In genomic region chr5:176700239-176700847, GRCh38 we compare ENCODE assay signal across 11 cellular contexts. TPM values are rescaled to one million over a fixed set of nuclear protein-coding genes. Genes with fewer than 3 reads are reported as not detected.
DNase-seq lines count a peak whose midpoint lies in the region; ATAC-seq, FAIRE-seq and TF ChIP-seq lines count a peak whose summit lies in the region.
"Had no signal": no experiment of that assay in that cellular context is flagged by ENCODE, and none has a peak within 500 bp of the region (broad histone marks: within the 10 kb centered on the region; RNA-seq: fewer than 3 reads in every experiment).

No MANE protein-coding gene starts in this region.

- H2AFZ ChIP-seq in mesenchymal stem cell (ENCODE audit: low read depth, low read length): no peak overlapping the region

- no peak overlapping the region for H3K18ac ChIP-seq in mesenchymal stem cell (ENCODE audit: low read depth in 1 of 2, low read length in 2 of 2)

- H3K27me3 ChIP-seq in H7 (ENCODE audit: control insufficient read depth, insufficient read depth, low read length) (no peaks in the 10 kb centered on the region), mesenchymal stem cell (ENCODE audit: control insufficient read depth in 1 of 2, insufficient read depth in 1 of 2, low read length in 2 of 2) (peaks cover 64 to 95% of the 10 kb centered on the region in 2 experiments)

- no peak overlapping the region for H3K4ac ChIP-seq in mesenchymal stem cell (ENCODE audit: low read depth in 1 of 2, low read length in 2 of 2)

- H3K27me3 Mint-ChIP-seq in activated naive CD4-positive, alpha-beta T cell treated with anti-CD3 and anti-CD28 coated beads, Interleukin-2, amount 10 ng/mL, durations not matched to agents 7 days and 5 days: peaks cover 74% of the 10 kb centered on the region

- H2BK5ac ChIP-seq in mesenchymal stem cell (ENCODE audit: low read depth, low read length, poor library complexity, severe bottlenecking): no peak overlapping the region

- CTCF ChIA-PET in activated naive CD4-positive, alpha-beta T cell treated with anti-CD3 and anti-CD28 coated beads, Interleukin-2, amount 10 ng/mL, durations not matched to agents 7 days and 5 days (lab: Charles Lee): interaction anchor here (1.0 to 1.9 kb wide), 2 partner anchors 10 to 39 kb away, joined by 3 to 4 read pairs; no protein-coding TSS in a partner anchor

- H3K4me2 ChIP-seq in mesenchymal stem cell (ENCODE audit: low read length, poor library complexity, severe bottlenecking): peak overlapping the region; percentile 41

- H4K8ac ChIP-seq in mesenchymal stem cell (ENCODE audit: low read length): no peak overlapping the region

- H2BK15ac ChIP-seq in mesenchymal stem cell (ENCODE audit: low read depth, poor library complexity, severe bottlenecking): no peak overlapping the region

- no peaks in the 10 kb centered on the region for H3K9me3 ChIP-seq in mesenchymal stem cell (ENCODE audit: control insufficient read depth, low read length)
- H3K9me3 ChIP-seq: mucosa of descending colon had no signal

- H3K23ac ChIP-seq in mesenchymal stem cell (ENCODE audit: low read length in 2 of 2): no peak overlapping the region

- no peak overlapping the region for H2BK120ac ChIP-seq in mesenchymal stem cell (ENCODE audit: low read depth, low read length)

- H3K4me1 ChIP-seq in mesenchymal stem cell (ENCODE audit: control insufficient read depth, insufficient read depth, low read depth, low read length): no peaks in the 10 kb centered on the region

- TF ChIP-seq CTCF in D721Med (IDR thresholded peaks at IDR 0.05; ENCODE audit: insufficient read depth, missing control alignments): peak; percentile 45

- ATAC-seq in activated CD4-positive, CD25-positive, alpha-beta regulatory T cell treated with anti-CD3 and anti-CD28 coated beads, Interleukin-2, amount 50 U/mL, for 24 hours: no peak
- no peak for ATAC-seq in HG03139 (IDR thresholded peaks at IDR 0.05; ENCODE audit: unreplicated experiment)
- ATAC-seq: mucosa of descending colon had no signal

- no peak overlapping the region for H4K91ac ChIP-seq in mesenchymal stem cell (ENCODE audit: low read length)

- no peak overlapping the region for H3K14ac ChIP-seq in mesenchymal stem cell (ENCODE audit: low read length in 2 of 2)

- no peak overlapping the region for H2AK5ac ChIP-seq in mesenchymal stem cell (ENCODE audit: low read length, severe bottlenecking)

- H3K79me1 ChIP-seq in mesenchymal stem cell (replicated peaks; ENCODE audit: low read length, poor library complexity, severe bottlenecking): no peaks in the 10 kb centered on the region

- no peak overlapping the region for H3K27ac ChIP-seq in mesenchymal stem cell (ENCODE audit: low read length, poor library complexity, severe bottlenecking)

- H3K9me3 Mint-ChIP-seq in activated naive CD4-positive, alpha-beta T cell treated with anti-CD3 and anti-CD28 coated beads, Interleukin-2, amount 10 ng/mL, durations not matched to agents 7 days and 5 days: no peaks in the 10 kb centered on the region
- H3K9me3 Mint-ChIP-seq: dendritic cell treated with granulocyte-macrophage colony-stimulating factor and Interleukin-4, amounts not matched to agents 40 ng/mL and 50 ng/mL, for 4 days had no signal

- no peak overlapping the region for H3K27ac Mint-ChIP-seq in activated naive CD4-positive, alpha-beta T cell treated with anti-CD3 and anti-CD28 coated beads, Interleukin-2, amount 10 ng/mL, durations not matched to agents 7 days and 5 days
- H3K27ac Mint-ChIP-seq: dendritic cell treated with granulocyte-macrophage colony-stimulating factor and Interleukin-4, amounts not matched to agents 40 ng/mL and 50 ng/mL, for 4 days had no signal

- no peaks in the 10 kb centered on the region for H3K36me3 Mint-ChIP-seq in activated naive CD4-positive, alpha-beta T cell treated with anti-CD3 and anti-CD28 coated beads, Interleukin-2, amount 10 ng/mL, durations not matched to agents 7 days and 5 days

- H3K4me3 Mint-ChIP-seq in activated naive CD4-positive, alpha-beta T cell treated with anti-CD3 and anti-CD28 coated beads, Interleukin-2, amount 10 ng/mL, durations not matched to agents 7 days and 5 days: no peak overlapping the region
- H3K4me3 Mint-ChIP-seq: dendritic cell treated with granulocyte-macrophage colony-stimulating factor and Interleukin-4, amounts not matched to agents 40 ng/mL and 50 ng/mL, for 4 days had no signal

- no peaks in the 10 kb centered on the region for H3K36me3 ChIP-seq in H7 (replicated peaks; ENCODE audit: control insufficient read depth, insufficient read depth, low read length)
- no peaks in the 10 kb centered on the region for H3K36me3 ChIP-seq in mesenchymal stem cell (ENCODE audit: control insufficient read depth in 1 of 2, insufficient read depth in 2 of 2, low read depth in 1 of 2, low read length in 2 of 2)

- H3K4me1 Mint-ChIP-seq in activated naive CD4-positive, alpha-beta T cell treated with anti-CD3 and anti-CD28 coated beads, Interleukin-2, amount 10 ng/mL, durations not matched to agents 7 days and 5 days: no peaks in the 10 kb centered on the region

- no peak overlapping the region for H3K9ac ChIP-seq in mesenchymal stem cell (ENCODE audit: low read length)

- no peak for FAIRE-seq in D721Med (lab: Jason Lieb, UNC)

- DNase-seq in D721Med (ENCODE audit: insufficient read length, low spot score) (peak; percentile 57), H7 (peak; percentile 90), mesenchymal stem cell (no peak), NCI-H2196 treated with DMSO at 0.1 percent for 48 hours (lab: John Stamatoyannopoulos, UW; ENCODE audit: unreplicated experiment) (no peak), cerebellar cortex (ENCODE audit: low spot score) (no peak)
- peak; percentile 27 for DNase-seq in activated naive CD4-positive, alpha-beta T cell treated with anti-CD3 and anti-CD28 coated beads, Interleukin-2, amount 10 ng/mL, durations not matched to agents 7 days and 5 days
- DNase-seq: T-helper 9 cell had no signal

- no peak overlapping the region for H3K4me3 ChIP-seq in H7 (ENCODE audit: insufficient read depth, low read depth, low read length)
- H3K4me3 ChIP-seq in mesenchymal stem cell (ENCODE audit: insufficient read depth in 1 of 2, low read depth in 1 of 2, low read length in 2 of 2): no peak overlapping the region
- H3K4me3 ChIP-seq: mucosa of descending colon had no signal

- H2BK12ac ChIP-seq in mesenchymal stem cell (ENCODE audit: low read length in 2 of 2): no peak overlapping the region

- WGBS in mesenchymal stem cell: 34% methylated on average over 12 of the region's 16 CpGs

RNA-seq across cellular contexts. Expression of gene TSPAN17, which starts 53.1 kb away (rescaled TPM):
- total RNA-seq in H7 (2014; rRNA removed; shearing (Covaris generic)): 39.8 and 50.7 TPM in 2 replicates
- 37.2 TPM for polyA plus RNA-seq in mesenchymal stem cell (2013, experiment 1 of 2)
- polyA plus RNA-seq in mesenchymal stem cell (2013, experiment 2 of 2): 39.4 TPM

Comparison
In these comparisons a context has a peak if more than half of its experiments do, and no peak if none do; other contexts are left out.
1. DNase-seq: peak in D721Med (single experiment), H7 (single experiment) and activated naive CD4-positive, alpha-beta T cell treated with anti-CD3 and anti-CD28 coated beads, Interleukin-2, amount 10 ng/mL, durations not matched to agents 7 days and 5 days (single experiment); none in mesenchymal stem cell (single experiment), NCI-H2196 treated with DMSO at 0.1 percent for 48 hours (single experiment) and cerebellar cortex (single experiment).